8 cellular contexts compared by ENCODE assay signal in genomic region chr16:72664480-72665408, GRCh38.
A peak's percentile ranks its signal among the peaks of the same experiment; 100 is the strongest.
DNase-seq lines count a peak whose midpoint lies in the region; ATAC-seq lines count a peak whose summit lies in the region.

No MANE protein-coding gene starts in this region.

- H4K20me1 ChIP-seq in BLaER1 treated with 17β-estradiol and CSF1 and Interleukin-3, amounts not matched to agents 10 nM and 100 nM: no peaks in the 10 kb centered on the region

- DNase-seq in NCI-H524 treated with DMSO at 0.1 percent for 48 hours (lab: John Stamatoyannopoulos, UW): peak; percentile 94
- peak; percentile 96 for DNase-seq in activated CD4-positive, alpha-beta T cell treated with anti-CD3 and anti-CD28 coated beads for 48 hours
- DNase-seq in cortex of kidney (lab: John Stamatoyannopoulos, UW): peak; percentile 43
- peak; percentile 100 for DNase-seq in left kidney (ENCODE audit: low read depth, low spot score)
- peak; percentile 95 for DNase-seq in stimulated activated CD4-positive, alpha-beta T cell treated with anti-CD3 and anti-CD28 coated beads, Interleukin-1b, Interleukin-23, amount 100 ng/mL, for 48 hours

- H3K4me3 ChIP-seq in BLaER1 treated with 17β-estradiol and CSF1 and Interleukin-3, amounts not matched to agents 10 nM and 100 nM: peak overlapping the region; percentile 76 to 98 (median 88)

- peak; percentile 100 for ATAC-seq in GM19324 (IDR thresholded peaks at IDR 0.05; ENCODE audit: low FRiP score, unreplicated experiment)
- ATAC-seq in HG03460 (IDR thresholded peaks at IDR 0.05; ENCODE audit: unreplicated experiment): peak; percentile 100

- no peaks in the 10 kb centered on the region for H3K27me3 ChIP-seq in BLaER1 treated with 17β-estradiol and CSF1 and Interleukin-3, amounts not matched to agents 10 nM and 100 nM

- peaks cover 0 to 13% (median 4%) of the 10 kb centered on the region in 11 experiments; a peak in 8 of 22 replicates for H3K9me3 ChIP-seq in BLaER1 treated with 17β-estradiol and CSF1 and Interleukin-3, amounts not matched to agents 10 nM and 100 nM (replicated peaks in 1 of 11)

- no peaks in the 10 kb centered on the region for H3K36me3 ChIP-seq in BLaER1 treated with 17β-estradiol and CSF1 and Interleukin-3, amounts not matched to agents 10 nM and 100 nM

- peak overlapping the region; percentile 86 to 94 (median 88) for H3K4me2 ChIP-seq in BLaER1 treated with 17β-estradiol and CSF1 and Interleukin-3, amounts not matched to agents 10 nM and 100 nM

- peak overlapping the region; percentile 51 to 97 (median 89); a peak in 21 of 22 replicates for H3K27ac ChIP-seq in BLaER1 treated with 17β-estradiol and CSF1 and Interleukin-3, amounts not matched to agents 10 nM and 100 nM

- H3K4me1 ChIP-seq in BLaER1 treated with 17β-estradiol and CSF1 and Interleukin-3, amounts not matched to agents 10 nM and 100 nM: peaks cover 11 to 23% (median 17%) of the 10 kb centered on the region in 10 experiments; a peak in 18 of 20 replicates

- H3K9ac ChIP-seq in BLaER1 treated with 17β-estradiol and CSF1 and Interleukin-3, amounts not matched to agents 10 nM and 100 nM: peak overlapping the region; percentile 82 to 94 (median 87)

Comparison
In these comparisons a context has a peak if more than half of its experiments do, and no peak if none do; other contexts are left out.
1. Peak in every context shown above with its lines: DNase-seq, ATAC-seq, H3K4me3 ChIP-seq and H3K27ac ChIP-seq.
2. DNase-seq: peak in every context shown above with its lines; median percentile 100 in left kidney; 96 in activated CD4-positive, alpha-beta T cell treated with anti-CD3 and anti-CD28 coated beads for 48 hours; 95 in stimulated activated CD4-positive, alpha-beta T cell treated with anti-CD3 and anti-CD28 coated beads, Interleukin-1b, Interleukin-23, amount 100 ng/mL, for 48 hours; 94 in NCI-H524 treated with DMSO at 0.1 percent for 48 hours; 43 in cortex of kidney.